8 cellular contexts compared by ENCODE assay signal in genomic region chr12:48996794-48997718, GRCh38. TPM values are rescaled to one million over a fixed set of nuclear protein-coding genes. Genes with fewer than 3 reads are reported as not detected.
DNase-seq lines count a peak whose midpoint lies in the region; ATAC-seq and TF ChIP-seq lines count a peak whose summit lies in the region.

No MANE protein-coding gene starts in this region.

- peaks cover 39 to 48% (median 46%) of the 10 kb centered on the region in 3 donors for H3K4me1 Mint-ChIP-seq in naive B cell

- peak; percentile 87 for DNase-seq in A673 (ENCODE audit: low spot score)
- DNase-seq in GM13977 (ENCODE audit: low spot score): peak; percentile 88
- peak; percentile 63 for DNase-seq in NCI-H774 (lab: John Stamatoyannopoulos, UW)
- peak; percentile 83 for DNase-seq in activated T-cell treated with anti-CD3 and anti-CD28 coated beads, Interleukin-2, amount 50 U/mL, for 48 hours
- peak; percentile 68 for DNase-seq in fibroblast of pulmonary artery (ENCODE audit: low read depth)
- peak; percentile 84 for DNase-seq in naive B cell
- DNase-seq in thyroid gland: peak; percentile 80

- peaks cover 28% of the 10 kb centered on the region for H3K4me1 ChIP-seq in A673 (ENCODE audit: insufficient read depth, low read length, poor library complexity, severe bottlenecking)
- H3K4me1 ChIP-seq in thyroid gland: peaks cover 31 to 38% of the 10 kb centered on the region in 2 donors

- peak overlapping the region; percentile 77 to 91 (median 84) for H3K4me3 Mint-ChIP-seq in naive B cell

- H3K4me3 ChIP-seq in A673 (ENCODE audit: low read depth, low read length, poor library complexity, severe bottlenecking): peak overlapping the region; percentile 42
- H3K4me3 ChIP-seq in fibroblast of pulmonary artery (replicated peaks; ENCODE audit: low read depth, low read length): peak overlapping the region; percentile 12
- peak overlapping the region in 1 of 3 donors; percentile 36 for H3K4me3 ChIP-seq in thyroid gland (replicated peaks in 1 of 3)

- BruUV-seq in A673 (replicated peaks; lab: Mats Ljungman, UMichigan): no TSS peak

- peaks cover 0 to 2% (median 0%) of the 10 kb centered on the region in 7 donors for H3K9me3 Mint-ChIP-seq in naive B cell

- TF ChIP-seq POLR2A in thyroid gland (IDR thresholded peaks at IDR 0.05): no peak

- H3K27me3 Mint-ChIP-seq in naive B cell: peaks cover 24 to 61% (median 58%) of the 10 kb centered on the region in 3 donors

- in situ Hi-C loops in GM13977 (cut with MboI; ENCODE audit: low pct_unique_long_range_greater_than_20kb, low sequenced_read_pairs, unreplicated experiment): no loop called here

- peaks cover 3% of the 10 kb centered on the region in 2 donors for H3K36me3 Mint-ChIP-seq in naive B cell

- WGBS in thyroid gland, 2 donors: 7 to 10% methylated on average over 13 to 26 of the region's 71 CpGs

- H3K27ac ChIP-seq in A673 (ENCODE audit: low read depth, low read length, poor library complexity, severe bottlenecking) (no peak overlapping the region), thyroid gland (no peak overlapping the region)

- POLR2A ChIA-PET in A673 (lab: Charles Lee; ENCODE audit: low non-redundant PET): no interaction called here

- CTCF ChIA-PET in A673 (lab: Charles Lee): interaction anchor here (0.5 to 1.9 kb wide), 16 partner anchors 8 to 695 kb away, joined by 3 to 17 read pairs (median 4); no protein-coding TSS in a partner anchor

- no peaks in the 10 kb centered on the region for H3K9me3 ChIP-seq in A673 (ENCODE audit: low read depth, low read length, poor library complexity, severe bottlenecking)
- no peaks in the 10 kb centered on the region for H3K9me3 ChIP-seq in thyroid gland

- ATAC-seq in naive B cell (ENCODE audit: low read depth in 2 of 2): peak; percentile 81 to 83
- no peak for ATAC-seq in GM21737 (IDR thresholded peaks at IDR 0.05; ENCODE audit: unreplicated experiment)

- intact Hi-C loops in A673 (cut with micrococcal nuclease; ENCODE audit: unreplicated experiment) (no loop called here), thyroid gland (cut with DNase I) (no loop called here)

- H3K27ac Mint-ChIP-seq in naive B cell: peak overlapping the region; percentile 38 to 96 (median 89)

- peak; percentile 85 for TF ChIP-seq CTCF in A673 (conservative IDR thresholded peaks at IDR 0.05; ENCODE audit: low read depth, low read length)
- TF ChIP-seq CTCF in GM13977 (IDR thresholded peaks at IDR 0.05; ENCODE audit: extremely low read depth, insufficient read depth, missing control alignments): peak; percentile 79
- peak; percentile 86 for TF ChIP-seq CTCF in fibroblast of pulmonary artery (IDR thresholded peaks at IDR 0.05; ENCODE audit: low read length, missing control alignments)
- peak; percentile 50 to 78 (median 58) for TF ChIP-seq CTCF in thyroid gland (IDR thresholded peaks at IDR 0.05)

- peaks cover 5% of the 10 kb centered on the region for H3K27me3 ChIP-seq in A673 (replicated peaks; ENCODE audit: insufficient read depth, low read depth, low read length, poor library complexity)
- H3K27me3 ChIP-seq in thyroid gland: peaks cover 5% of the 10 kb centered on the region

- no peaks in the 10 kb centered on the region for H3K36me3 ChIP-seq in A673 (ENCODE audit: insufficient read depth, low read length, poor library complexity, severe bottlenecking)
- peaks cover 4 to 6% of the 10 kb centered on the region in 2 donors for H3K36me3 ChIP-seq in thyroid gland

RNA-seq across cellular contexts. Expression of gene DDN, which starts 2.1 kb away (rescaled TPM):
- total RNA-seq in A673 (2021) (2.7 and 2.9 TPM in 2 replicates), thyroid gland (under 1 TPM in 2 of 4 donors, not detected in 2; 0.11 to 0.13 TPM)
- polyA plus RNA-seq in naive B cell (ENCODE audit: low read depth in 6 of 6): under 1 TPM in 5 of 6 donors, not detected in 1; 0.12 to 0.52 (median 0.20) TPM

RNA-seq across cellular contexts. Expression of gene WNT1, which starts 18.9 kb away (rescaled TPM):
- total RNA-seq in A673 (2021): not detected in 2 replicates
- under 1 TPM in 1 of 6 donors, not detected in 5; 0.23 TPM for polyA plus RNA-seq in naive B cell (ENCODE audit: low read depth in 6 of 6)
- not detected for total RNA-seq in thyroid gland

RNA-seq across cellular contexts. Expression of gene PRKAG1, which starts 21.5 kb away (rescaled TPM):
- total RNA-seq in A673 (2021) (50.7 and 59.6 TPM in 2 replicates), thyroid gland (10 to 100 TPM; 50.3 to 68.1 (median 59.9) TPM)
- polyA plus RNA-seq in naive B cell (ENCODE audit: low read depth in 6 of 6): 10 to 100 TPM; 36.2 to 76.2 (median 52.1) TPM

RNA-seq across cellular contexts. Expression of gene WNT10B, which starts 25.5 kb away (rescaled TPM):
- total RNA-seq in A673 (2021) (0.17 and 0.50 TPM in 2 replicates), thyroid gland (1 to 10 TPM in 1 of 4 donors, under 1 TPM in 2, not detected in 1; 0.54 to 1.7 (median 0.59) TPM)
- polyA plus RNA-seq in naive B cell (ENCODE audit: low read depth in 6 of 6): not detected

RNA-seq across cellular contexts. Expression of gene ARF3, which starts 39.8 kb away (rescaled TPM):
- total RNA-seq in A673 (2021) (183 and 196 TPM in 2 replicates), thyroid gland (100 to 1,000 TPM in 3 of 4 donors, 10 to 100 TPM in 1; 92.7 to 177 (median 136) TPM)
- 10 to 100 TPM; 21.7 to 40.3 (median 25.8) TPM for polyA plus RNA-seq in naive B cell (ENCODE audit: low read depth in 6 of 6)
